12 cellular contexts compared by ENCODE assay signal in the genomic region with DNA sequence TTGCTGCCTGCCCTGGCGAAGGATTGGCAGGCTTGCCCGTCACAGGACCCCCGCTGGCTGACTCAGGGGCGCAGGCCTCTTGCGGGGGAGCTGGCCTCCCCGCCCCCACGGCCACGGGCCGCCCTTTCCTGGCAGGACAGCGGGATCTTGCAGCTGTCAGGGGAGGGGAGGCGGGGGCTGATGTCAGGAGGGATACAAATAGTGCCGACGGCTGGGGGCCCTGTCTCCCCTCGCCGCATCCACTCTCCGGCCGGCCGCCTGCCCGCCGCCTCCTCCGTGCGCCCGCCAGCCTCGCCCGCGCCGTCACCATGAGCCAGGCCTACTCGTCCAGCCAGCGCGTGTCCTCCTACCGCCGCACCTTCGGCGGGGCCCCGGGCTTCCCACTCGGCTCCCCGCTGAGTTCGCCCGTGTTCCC. TPM values are rescaled to one million over a fixed set of nuclear protein-coding genes. Genes with fewer than 3 reads are reported as not detected.
DNase-seq lines count a peak whose midpoint lies in the region; ATAC-seq and TF ChIP-seq lines count a peak whose summit lies in the region.
"Had no signal": no experiment of that assay in that cellular context is flagged by ENCODE, and none has a peak within 500 bp of the region (broad histone marks: within the 10 kb centered on the region; RNA-seq: fewer than 3 reads in every experiment).

A gene (plus strand): TSS at position 223 of the 415 bp plus-strand sequence. CDS start 86 bp downstream, at position 309.

- intact Hi-C loops in activated CD4-positive, alpha-beta T cell treated with anti-CD3 and anti-CD28 coated beads, Interleukin-2, amount 10 ng/mL, durations not matched to agents 24 days and 14 days (cut with micrococcal nuclease): no loop called here

- peak; percentile 89 to 93 for DNase-seq in SJCRH30
- DNase-seq in activated CD4-positive, alpha-beta T cell treated with anti-CD3 and anti-CD28 coated beads, Interleukin-2, amount 10 ng/mL, durations not matched to agents 24 days and 14 days: no peak
- DNase-seq in HuH-7.5 (ENCODE audit: low spot score): no peak
- DNase-seq: cortex of kidney, kidney glomerular epithelial cell, NCI-H526 treated with DMSO at 0.1 percent for 48 hours, T-helper 1 cell had no signal

- peaks cover 43% of the 10 kb centered on the region for H3K27me3 Mint-ChIP-seq in activated CD4-positive, alpha-beta T cell treated with anti-CD3 and anti-CD28 coated beads, Interleukin-2, amount 10 ng/mL, durations not matched to agents 24 days and 14 days

- H3K9me3 ChIP-seq in SJCRH30 (replicated peaks): no peaks in the 10 kb centered on the region
- H3K9me3 ChIP-seq in gastroesophageal sphincter: no peaks in the 10 kb centered on the region
- H3K9me3 ChIP-seq in mucosa of stomach (ENCODE audit: control insufficient read depth, low read length): no peaks in the 10 kb centered on the region
- no peaks in the 10 kb centered on the region for H3K9me3 ChIP-seq in thymus (ENCODE audit: control insufficient read depth)

- peak; percentile 73 for TF ChIP-seq EP300 in gastroesophageal sphincter (IDR thresholded peaks at IDR 0.05)

- H3K4me3 ChIP-seq in SJCRH30 (peak within 1 kb of the TSS; percentile 67), gastroesophageal sphincter (peak within 1 kb of the TSS; percentile 63 to 77), mucosa of stomach (ENCODE audit: low read length) (no peak within 1 kb of the TSS), thymus (ENCODE audit: low read length) (no peak within 1 kb of the TSS)

- H3K27me3 ChIP-seq in SJCRH30 (no peaks in the 10 kb centered on the region), gastroesophageal sphincter (peaks cover 22% of the 10 kb centered on the region), mucosa of stomach (ENCODE audit: control insufficient read depth, insufficient read depth, low read length) (peaks cover 42% of the 10 kb centered on the region), thymus (ENCODE audit: control insufficient read depth, insufficient read depth) (peaks cover 33% of the 10 kb centered on the region)

- WGBS in gastroesophageal sphincter (ENCODE audit: low coverage in 1 of 2), 2 donors: 0% methylated on average over 2 of the region's 39 CpGs; no CpG with 5 or more reads in 1 of the 2 donors
- WGBS in thymus: 23% methylated on average over 39 of the region's 39 CpGs

- no peak for TF ChIP-seq CTCF in gastroesophageal sphincter (IDR thresholded peaks at IDR 0.05)

- no peak within 1 kb of the TSS for H3K27ac Mint-ChIP-seq in activated CD4-positive, alpha-beta T cell treated with anti-CD3 and anti-CD28 coated beads, Interleukin-2, amount 10 ng/mL, durations not matched to agents 24 days and 14 days

- H3K9ac ChIP-seq in mucosa of stomach (ENCODE audit: low read length): peak within 1 kb of the TSS; percentile 33

- ATAC-seq in gastroesophageal sphincter (peak; percentile 79), HG02610 (IDR thresholded peaks at IDR 0.05; ENCODE audit: unreplicated experiment) (no peak), HG03354 (IDR thresholded peaks at IDR 0.05; ENCODE audit: poor library complexity, severe bottlenecking, unreplicated experiment) (no peak)

- H3K4me3 Mint-ChIP-seq in activated CD4-positive, alpha-beta T cell treated with anti-CD3 and anti-CD28 coated beads, Interleukin-2, amount 10 ng/mL, durations not matched to agents 24 days and 14 days: no peak within 1 kb of the TSS

- peak within 1 kb of the TSS; percentile 65 for H3K27ac ChIP-seq in SJCRH30
- H3K27ac ChIP-seq in gastroesophageal sphincter: peak within 1 kb of the TSS; percentile 87 to 97 (median 94)
- H3K27ac ChIP-seq in thymus (ENCODE audit: low read depth): no peak within 1 kb of the TSS

- H3K36me3 Mint-ChIP-seq in activated CD4-positive, alpha-beta T cell treated with anti-CD3 and anti-CD28 coated beads, Interleukin-2, amount 10 ng/mL, durations not matched to agents 24 days and 14 days (ENCODE audit: low read depth): no peaks in the 10 kb centered on the region

- peaks cover 17% of the 10 kb centered on the region for H3K4me1 ChIP-seq in SJCRH30
- H3K4me1 ChIP-seq in gastroesophageal sphincter: peaks cover 0 to 39% (median 5%) of the 10 kb centered on the region in 3 donors
- H3K4me1 ChIP-seq in mucosa of stomach (ENCODE audit: control insufficient read depth, insufficient read depth, low read length): no peaks in the 10 kb centered on the region
- no peaks in the 10 kb centered on the region for H3K4me1 ChIP-seq in thymus (ENCODE audit: control insufficient read depth, insufficient read depth, low read length)

- H3K9me3 Mint-ChIP-seq in activated CD4-positive, alpha-beta T cell treated with anti-CD3 and anti-CD28 coated beads, Interleukin-2, amount 10 ng/mL, durations not matched to agents 24 days and 14 days: no peaks in the 10 kb centered on the region

- peaks cover 19% of the 10 kb centered on the region for H3K36me3 ChIP-seq in SJCRH30
- H3K36me3 ChIP-seq in gastroesophageal sphincter: peaks cover 0 to 24% of the 10 kb centered on the region in 2 donors
- no peaks in the 10 kb centered on the region for H3K36me3 ChIP-seq in mucosa of stomach (ENCODE audit: control insufficient read depth, insufficient read depth, low read length)
- no peaks in the 10 kb centered on the region for H3K36me3 ChIP-seq in thymus (ENCODE audit: control insufficient read depth, insufficient read depth)

- peak; percentile 96 to 98 for TF ChIP-seq POLR2A in gastroesophageal sphincter (IDR thresholded peaks at IDR 0.05)

- H3K4me1 Mint-ChIP-seq in activated CD4-positive, alpha-beta T cell treated with anti-CD3 and anti-CD28 coated beads, Interleukin-2, amount 10 ng/mL, durations not matched to agents 24 days and 14 days: no peaks in the 10 kb centered on the region

RNA-seq across cellular contexts. Expression of the gene that starts here (rescaled TPM):
- 331 and 376 TPM in 2 replicates for total RNA-seq in SJCRH30 (2014; rRNA removed; shearing (Covaris generic))
- total RNA-seq in gastroesophageal sphincter: over 10,000 TPM; 10,852 to 31,720 (median 15,007) TPM
- 21.6 TPM for polyA plus RNA-seq in thymus
- not detected in 2 replicates for total RNA-seq in activated CD4-positive, alpha-beta T cell treated with anti-CD3 and anti-CD28 coated beads, Interleukin-2, amount 10 ng/mL, durations not matched to agents 24 days and 14 days

Comparison
In these comparisons a context has a peak if more than half of its experiments do, and no peak if none do; other contexts are left out.
1. RNA of the gene that starts here (total RNA-seq): 10,852 to 31,720 TPM in gastroesophageal sphincter and 331 to 376 TPM in SJCRH30; not detected in activated CD4-positive, alpha-beta T cell treated with anti-CD3 and anti-CD28 coated beads, Interleukin-2, amount 10 ng/mL, durations not matched to agents 24 days and 14 days; every median in the first group is over 100 times any median in the second.
2. RNA of the gene that starts here (total RNA-seq): 10,852 to 31,720 TPM in gastroesophageal sphincter; 331 to 376 TPM in SJCRH30; every median in the first group is over 10 times any median in the second.
3. DNase-seq: peak in SJCRH30 (2 of 2); none in activated CD4-positive, alpha-beta T cell treated with anti-CD3 and anti-CD28 coated beads, Interleukin-2, amount 10 ng/mL, durations not matched to agents 24 days and 14 days (single experiment) and HuH-7.5 (single experiment).
4. H3K4me3 ChIP-seq: peak in SJCRH30 (single experiment) and gastroesophageal sphincter (2 of 2); none in mucosa of stomach (single experiment) and thymus (single experiment).